Comparison of ENCODE assay signal across 12 cellular contexts in the genomic region with DNA sequence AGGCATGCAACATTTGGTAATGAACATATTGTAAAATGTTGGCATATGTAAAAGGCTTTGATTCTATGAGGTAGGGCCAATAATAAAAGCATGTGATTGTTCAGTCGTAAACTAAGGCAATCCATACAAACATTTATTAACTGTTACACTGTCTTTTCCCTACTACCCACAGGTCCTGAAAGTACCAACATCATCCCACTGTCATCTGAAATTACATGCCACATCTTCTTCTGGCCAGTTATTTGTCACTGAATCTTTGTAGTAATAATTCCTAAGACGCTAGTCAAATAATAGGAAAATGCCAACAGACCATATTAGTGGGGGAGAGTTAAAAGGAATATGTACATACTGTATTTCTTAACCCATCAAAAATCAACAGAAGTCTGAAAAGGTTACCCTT.
"Had no signal": no experiment of that assay in that cellular context is flagged by ENCODE, and none has a peak within 500 bp of the region (broad histone marks: within the 10 kb centered on the region; RNA-seq: fewer than 3 reads in every experiment).

No MANE protein-coding gene starts in this region.

- H2AFZ ChIP-seq: hepatocyte had no signal

- H3K27me3 ChIP-seq: ascending aorta, hepatocyte, ovary had no signal

- H3K4me3 ChIP-seq: ascending aorta, hepatocyte, lung, ovary had no signal

- H3K4me1 ChIP-seq: ascending aorta had no signal

- H3K27ac ChIP-seq: ascending aorta, hepatocyte, ovary had no signal

- H3K4me2 ChIP-seq: hepatocyte had no signal

- DNase-seq: activated CD4-positive, CD25-positive, alpha-beta regulatory T cell treated with anti-CD3 and anti-CD28 coated beads, Interleukin-2, amount 50 U/mL, for 72 hours; activated CD8-positive, alpha-beta memory T cell treated with anti-CD3 and anti-CD28 coated beads, Interleukin-2, amount 50 U/mL, for 4 hours; activated CD8-positive, alpha-beta T cell treated with anti-CD3 and anti-CD28 coated beads for 36 hours; activated naive CD8-positive, alpha-beta T cell treated with anti-CD3 and anti-CD28 coated beads, Interleukin-2, amount 10 ng/mL, durations not matched to agents 7 days and 5 days; activated T-cell treated with anti-CD3 and anti-CD28 coated beads, Interleukin-2, amount 50 U/mL, for 72 hours; effector CD8-positive, alpha-beta T cell; ovary; stimulated activated CD4-positive, alpha-beta T cell treated with anti-CD3 and anti-CD28 coated beads, Interleukin-4, amount 100 ng/mL, for 1 hour; stimulated activated CD8-positive, alpha-beta memory T cell treated with anti-CD3 and anti-CD28 coated beads, Interleukin-4, amount 100 ng/mL, for 48 hours had no signal

- H3K9me3 ChIP-seq: ascending aorta, ovary had no signal

- H3K36me3 ChIP-seq: ascending aorta, ovary had no signal
